ENCODE assay signal across 15 cellular contexts in genomic region chr2:192559541-192560126, GRCh38.
"Had no signal": no experiment of that assay in that cellular context is flagged by ENCODE, and none has a peak within 500 bp of the region (broad histone marks: within the 10 kb centered on the region; RNA-seq: fewer than 3 reads in every experiment).

No MANE protein-coding gene starts in this region.

- H3K9me3 ChIP-seq: esophagus squamous epithelium, sigmoid colon had no signal

- DNase-seq: activated CD4-positive, alpha-beta memory T cell treated with anti-CD3 and anti-CD28 coated beads, Interleukin-2, amount 10 ng/mL, durations not matched to agents 7 days and 5 days; activated CD4-positive, alpha-beta T cell treated with anti-CD3 and anti-CD28 coated beads for 36 hours; activated gamma-delta T cell treated with Interleukin-2 at 50 U/mL for 16 hours; activated naive CD8-positive, alpha-beta T cell treated with anti-CD3 and anti-CD28 coated beads for 36 hours; activated T-cell treated with anti-CD3 and anti-CD28 coated beads, Interleukin-2, amount 50 U/mL, for 72 hours; brain microvascular endothelial cell; cerebellar nuclear complex; dermis blood vessel endothelial cell; esophagus squamous epithelium; head of caudate nucleus; sigmoid colon; stimulated activated CD4-positive, alpha-beta T cell treated with anti-CD3 and anti-CD28 coated beads, Interleukin-4, amount 100 ng/mL, for 1 hour; stimulated activated CD8-positive, alpha-beta memory T cell treated with anti-CD3 and anti-CD28 coated beads, Interleukin-4, amount 100 ng/mL, for 48 hours had no signal

- H3K27ac Mint-ChIP-seq: activated CD4-positive, alpha-beta memory T cell treated with anti-CD3 and anti-CD28 coated beads, Interleukin-2, amount 10 ng/mL, durations not matched to agents 7 days and 5 days; activated CD4-positive, alpha-beta T cell treated with anti-CD3 and anti-CD28 coated beads for 36 hours; activated naive CD8-positive, alpha-beta T cell treated with anti-CD3 and anti-CD28 coated beads for 36 hours; activated T-cell treated with anti-CD3 and anti-CD28 coated beads, Interleukin-2, amount 50 U/mL, for 72 hours; stimulated activated naive CD8-positive, alpha-beta T cell treated with anti-CD3 and anti-CD28 coated beads, Interleukin-15, Interleukin-2, amounts not matched to agents 100 ng/mL and 50 ng/mL, for 24 hours had no signal

- H3K27me3 Mint-ChIP-seq: activated CD4-positive, alpha-beta memory T cell treated with anti-CD3 and anti-CD28 coated beads, Interleukin-2, amount 10 ng/mL, durations not matched to agents 7 days and 5 days; activated CD4-positive, alpha-beta T cell treated with anti-CD3 and anti-CD28 coated beads for 36 hours; activated naive CD8-positive, alpha-beta T cell treated with anti-CD3 and anti-CD28 coated beads for 36 hours; stimulated activated naive CD8-positive, alpha-beta T cell treated with anti-CD3 and anti-CD28 coated beads, Interleukin-15, Interleukin-2, amounts not matched to agents 100 ng/mL and 50 ng/mL, for 24 hours had no signal

- H3K27me3 ChIP-seq: brain microvascular endothelial cell, esophagus squamous epithelium, sigmoid colon had no signal

- H3K36me3 Mint-ChIP-seq: activated naive CD8-positive, alpha-beta T cell treated with anti-CD3 and anti-CD28 coated beads for 36 hours had no signal

- H3K4me1 Mint-ChIP-seq: activated CD4-positive, alpha-beta memory T cell treated with anti-CD3 and anti-CD28 coated beads, Interleukin-2, amount 10 ng/mL, durations not matched to agents 7 days and 5 days; activated CD4-positive, alpha-beta T cell treated with anti-CD3 and anti-CD28 coated beads for 36 hours; activated naive CD8-positive, alpha-beta T cell treated with anti-CD3 and anti-CD28 coated beads for 36 hours; neural crest cell had no signal

- H3K4me3 Mint-ChIP-seq: activated CD4-positive, alpha-beta memory T cell treated with anti-CD3 and anti-CD28 coated beads, Interleukin-2, amount 10 ng/mL, durations not matched to agents 7 days and 5 days; activated CD4-positive, alpha-beta T cell treated with anti-CD3 and anti-CD28 coated beads for 36 hours; activated naive CD8-positive, alpha-beta T cell treated with anti-CD3 and anti-CD28 coated beads for 36 hours; activated T-cell treated with anti-CD3 and anti-CD28 coated beads, Interleukin-2, amount 50 U/mL, for 72 hours; neural crest cell; stimulated activated naive CD8-positive, alpha-beta T cell treated with anti-CD3 and anti-CD28 coated beads, Interleukin-15, Interleukin-2, amounts not matched to agents 100 ng/mL and 50 ng/mL, for 24 hours had no signal

- ATAC-seq: activated CD4-positive, alpha-beta T cell treated with anti-CD3 and anti-CD28 coated beads for 36 hours; activated T-cell treated with anti-CD3 and anti-CD28 coated beads, Interleukin-2, amount 50 U/mL, for 72 hours had no signal

- H3K27ac ChIP-seq: brain microvascular endothelial cell, esophagus squamous epithelium, sigmoid colon had no signal

- H3K4me1 ChIP-seq: esophagus squamous epithelium, sigmoid colon had no signal

- H3K9me3 Mint-ChIP-seq: activated CD4-positive, alpha-beta memory T cell treated with anti-CD3 and anti-CD28 coated beads, Interleukin-2, amount 10 ng/mL, durations not matched to agents 7 days and 5 days; activated naive CD8-positive, alpha-beta T cell treated with anti-CD3 and anti-CD28 coated beads for 36 hours; activated T-cell treated with anti-CD3 and anti-CD28 coated beads, Interleukin-2, amount 50 U/mL, for 72 hours; neural crest cell had no signal

- H3K4me3 ChIP-seq: esophagus squamous epithelium, sigmoid colon had no signal

- H3K36me3 ChIP-seq: brain microvascular endothelial cell, esophagus squamous epithelium, sigmoid colon had no signal
